In the genomic region with DNA sequence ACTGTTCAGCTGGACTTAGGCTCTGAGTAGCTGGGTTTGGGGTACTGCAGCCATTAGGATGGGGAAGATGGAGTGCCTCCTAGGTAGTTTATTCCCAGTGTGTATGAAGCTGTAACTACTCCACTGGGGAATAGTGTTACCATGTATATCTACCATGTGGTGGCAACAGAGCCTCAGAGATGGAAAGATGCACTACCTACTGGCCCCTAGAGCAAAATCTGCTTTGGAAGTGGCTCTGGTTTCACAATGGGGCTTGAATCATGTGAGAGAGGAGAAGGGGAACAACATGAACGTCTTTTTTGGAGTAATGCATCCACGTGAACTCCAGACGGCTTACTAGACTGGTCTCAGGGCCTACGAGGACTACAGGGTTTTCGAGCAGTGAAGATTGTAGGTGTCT, we compare ENCODE assay signal across 1 cellular context.
TF ChIP-seq lines count a peak whose summit lies in the region.

No MANE protein-coding gene starts in this region.

TF ChIP-seq in GM23338, 12 proteins besides CTCF, POLR2A, EP300 and RAD21:
- TF ChIP-seq, protein P1, sequence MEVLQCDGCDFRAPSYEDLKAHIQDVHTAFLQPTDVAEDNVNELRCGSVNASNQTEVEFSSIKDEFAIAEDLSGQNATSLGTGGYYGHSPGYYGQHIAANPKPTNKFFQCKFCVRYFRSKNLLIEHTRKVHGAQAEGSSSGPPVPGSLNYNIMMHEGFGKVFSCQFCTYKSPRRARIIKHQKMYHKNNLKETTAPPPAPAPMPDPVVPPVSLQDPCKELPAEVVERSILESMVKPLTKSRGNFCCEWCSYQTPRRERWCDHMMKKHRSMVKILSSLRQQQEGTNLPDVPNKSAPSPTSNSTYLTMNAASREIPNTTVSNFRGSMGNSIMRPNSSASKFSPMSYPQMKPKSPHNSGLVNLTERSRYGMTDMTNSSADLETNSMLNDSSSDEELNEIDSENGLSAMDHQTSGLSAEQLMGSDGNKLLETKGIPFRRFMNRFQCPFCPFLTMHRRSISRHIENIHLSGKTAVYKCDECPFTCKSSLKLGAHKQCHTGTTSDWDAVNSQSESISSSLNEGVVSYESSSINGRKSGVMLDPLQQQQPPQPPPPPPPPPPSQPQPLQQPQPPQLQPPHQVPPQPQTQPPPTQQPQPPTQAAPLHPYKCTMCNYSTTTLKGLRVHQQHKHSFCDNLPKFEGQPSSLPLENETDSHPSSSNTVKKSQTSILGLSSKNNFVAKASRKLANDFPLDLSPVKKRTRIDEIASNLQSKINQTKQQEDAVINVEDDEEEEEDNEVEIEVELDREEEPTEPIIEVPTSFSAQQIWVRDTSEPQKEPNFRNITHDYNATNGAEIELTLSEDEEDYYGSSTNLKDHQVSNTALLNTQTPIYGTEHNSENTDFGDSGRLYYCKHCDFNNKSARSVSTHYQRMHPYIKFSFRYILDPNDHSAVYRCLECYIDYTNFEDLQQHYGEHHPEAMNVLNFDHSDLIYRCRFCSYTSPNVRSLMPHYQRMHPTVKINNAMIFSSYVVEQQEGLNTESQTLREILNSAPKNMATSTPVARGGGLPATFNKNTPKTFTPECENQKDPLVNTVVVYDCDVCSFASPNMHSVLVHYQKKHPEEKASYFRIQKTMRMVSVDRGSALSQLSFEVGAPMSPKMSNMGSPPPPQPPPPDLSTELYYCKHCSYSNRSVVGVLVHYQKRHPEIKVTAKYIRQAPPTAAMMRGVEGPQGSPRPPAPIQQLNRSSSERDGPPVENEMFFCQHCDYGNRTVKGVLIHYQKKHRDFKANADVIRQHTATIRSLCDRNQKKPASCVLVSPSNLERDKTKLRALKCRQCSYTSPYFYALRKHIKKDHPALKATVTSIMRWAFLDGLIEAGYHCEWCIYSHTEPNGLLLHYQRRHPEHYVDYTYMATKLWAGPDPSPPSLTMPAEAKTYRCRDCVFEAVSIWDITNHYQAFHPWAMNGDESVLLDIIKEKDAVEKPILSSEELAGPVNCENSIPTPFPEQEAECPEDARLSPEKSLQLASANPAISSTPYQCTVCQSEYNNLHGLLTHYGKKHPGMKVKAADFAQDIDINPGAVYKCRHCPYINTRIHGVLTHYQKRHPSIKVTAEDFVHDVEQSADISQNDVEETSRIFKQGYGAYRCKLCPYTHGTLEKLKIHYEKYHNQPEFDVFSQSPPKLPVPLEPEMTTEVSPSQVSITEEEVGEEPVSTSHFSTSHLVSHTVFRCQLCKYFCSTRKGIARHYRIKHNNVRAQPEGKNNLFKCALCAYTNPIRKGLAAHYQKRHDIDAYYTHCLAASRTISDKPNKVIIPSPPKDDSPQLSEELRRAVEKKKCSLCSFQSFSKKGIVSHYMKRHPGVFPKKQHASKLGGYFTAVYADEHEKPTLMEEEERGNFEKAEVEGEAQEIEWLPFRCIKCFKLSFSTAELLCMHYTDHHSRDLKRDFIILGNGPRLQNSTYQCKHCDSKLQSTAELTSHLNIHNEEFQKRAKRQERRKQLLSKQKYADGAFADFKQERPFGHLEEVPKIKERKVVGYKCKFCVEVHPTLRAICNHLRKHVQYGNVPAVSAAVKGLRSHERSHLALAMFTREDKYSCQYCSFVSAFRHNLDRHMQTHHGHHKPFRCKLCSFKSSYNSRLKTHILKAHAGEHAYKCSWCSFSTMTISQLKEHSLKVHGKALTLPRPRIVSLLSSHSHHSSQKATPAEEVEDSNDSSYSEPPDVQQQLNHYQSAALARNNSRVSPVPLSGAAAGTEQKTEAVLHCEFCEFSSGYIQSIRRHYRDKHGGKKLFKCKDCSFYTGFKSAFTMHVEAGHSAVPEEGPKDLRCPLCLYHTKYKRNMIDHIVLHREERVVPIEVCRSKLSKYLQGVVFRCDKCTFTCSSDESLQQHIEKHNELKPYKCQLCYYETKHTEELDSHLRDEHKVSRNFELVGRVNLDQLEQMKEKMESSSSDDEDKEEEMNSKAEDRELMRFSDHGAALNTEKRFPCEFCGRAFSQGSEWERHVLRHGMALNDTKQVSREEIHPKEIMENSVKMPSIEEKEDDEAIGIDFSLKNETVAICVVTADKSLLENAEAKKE (CRISPR knock-in tag; IDR thresholded peaks at IDR 0.05) = no peak
- TF ChIP-seq ZNF114 (CRISPR knock-in tag; IDR thresholded peaks at IDR 0.05) = no peak
- TF ChIP-seq CREB1 (CRISPR knock-in tag; IDR thresholded peaks at IDR 0.05; ENCODE audit: low read depth) = no peak
